Comparison of ENCODE assay signal across 9 cellular contexts in genomic region chr12:79997115-79997805, GRCh38.
DNase-seq lines count a peak whose midpoint lies in the region; ATAC-seq, FAIRE-seq and TF ChIP-seq lines count a peak whose summit lies in the region.
"Had no signal": no experiment of that assay in that cellular context is flagged by ENCODE, and none has a peak within 500 bp of the region (broad histone marks: within the 10 kb centered on the region; RNA-seq: fewer than 3 reads in every experiment).

No MANE protein-coding gene starts in this region.

- H3K27ac ChIP-seq in A673 (ENCODE audit: low read depth, low read length, poor library complexity, severe bottlenecking): no peak overlapping the region

- H3K4me3 ChIP-seq in adipocyte (ENCODE audit: low read length): peak overlapping the region; percentile 51
- H3K4me3 ChIP-seq in A673 (ENCODE audit: low read depth, low read length, poor library complexity, severe bottlenecking): no peak overlapping the region

- H3K4me1 ChIP-seq in adipocyte (ENCODE audit: control insufficient read depth, insufficient read depth, low read length) (peaks cover 18% of the 10 kb centered on the region), A673 (ENCODE audit: insufficient read depth, low read length, poor library complexity, severe bottlenecking) (no peaks in the 10 kb centered on the region)

- intact Hi-C loops in A673 (cut with micrococcal nuclease; ENCODE audit: unreplicated experiment): no loop called here

- DNase-seq in GM12892 (ENCODE audit: insufficient read length) (peak; percentile 15), adipocyte (ENCODE audit: low read depth) (peak; percentile 65), NCI-H2196 treated with DMSO at 0.1 percent for 48 hours (lab: John Stamatoyannopoulos, UW; ENCODE audit: unreplicated experiment) (no peak), A673 (ENCODE audit: low spot score) (no peak)
- no peak for DNase-seq in activated CD8-positive, alpha-beta T cell treated with anti-CD3 and anti-CD28 coated beads, Interleukin-2, amount 10 ng/mL, durations not matched to agents 7 days and 5 days
- no peak for DNase-seq in activated CD8-positive, alpha-beta memory T cell treated with anti-CD3 and anti-CD28 coated beads, Interleukin-2, amount 50 U/mL, for 48 hours
- DNase-seq: activated T-cell treated with anti-CD3 and anti-CD28 coated beads, Interleukin-2, amount 50 U/mL, for 1 hour had no signal

- no peaks in the 10 kb centered on the region for H3K36me3 Mint-ChIP-seq in activated CD8-positive, alpha-beta T cell treated with anti-CD3 and anti-CD28 coated beads, Interleukin-2, amount 10 ng/mL, durations not matched to agents 7 days and 5 days (ENCODE audit: low read depth)

- H3K4me1 Mint-ChIP-seq in activated CD8-positive, alpha-beta T cell treated with anti-CD3 and anti-CD28 coated beads, Interleukin-2, amount 10 ng/mL, durations not matched to agents 7 days and 5 days (ENCODE audit: low read depth): no peaks in the 10 kb centered on the region

- H3K27me3 Mint-ChIP-seq in activated CD8-positive, alpha-beta T cell treated with anti-CD3 and anti-CD28 coated beads, Interleukin-2, amount 10 ng/mL, durations not matched to agents 7 days and 5 days (ENCODE audit: low read depth): peaks cover 2% of the 10 kb centered on the region

- H3K9ac ChIP-seq in adipocyte (ENCODE audit: low read length): peak overlapping the region; percentile 21

- POLR2A ChIA-PET in activated CD8-positive, alpha-beta T cell treated with anti-CD3 and anti-CD28 coated beads, Interleukin-2, amount 10 ng/mL, durations not matched to agents 7 days and 5 days (lab: Charles Lee): no interaction called here
- POLR2A ChIA-PET in A673 (lab: Charles Lee; ENCODE audit: low non-redundant PET): no interaction called here

- peak; percentile 99 for ATAC-seq in GM21390 (IDR thresholded peaks at IDR 0.05; ENCODE audit: unreplicated experiment)
- ATAC-seq in HG03175 (IDR thresholded peaks at IDR 0.05; ENCODE audit: unreplicated experiment): peak; percentile 100
- ATAC-seq in activated CD8-positive, alpha-beta T cell treated with anti-CD3 and anti-CD28 coated beads, Interleukin-2, amount 10 ng/mL, durations not matched to agents 7 days and 5 days: no peak

- no TSS peak for BruUV-seq in A673 (replicated peaks; lab: Mats Ljungman, UMichigan)

- H3K36me3 ChIP-seq in adipocyte (ENCODE audit: control insufficient read depth, insufficient read depth, low read length, severe bottlenecking) (no peaks in the 10 kb centered on the region), A673 (ENCODE audit: insufficient read depth, low read length, poor library complexity, severe bottlenecking) (no peaks in the 10 kb centered on the region)

- TF ChIP-seq POLR2A in GM12892 (IDR thresholded peaks at IDR 0.05; ENCODE audit: low read depth, low read length): no peak

- no peak overlapping the region for H3K4me3 Mint-ChIP-seq in activated CD8-positive, alpha-beta T cell treated with anti-CD3 and anti-CD28 coated beads, Interleukin-2, amount 10 ng/mL, durations not matched to agents 7 days and 5 days

- H3K27me3 ChIP-seq in adipocyte (replicated peaks; ENCODE audit: control insufficient read depth, insufficient read depth, low read length): no peaks in the 10 kb centered on the region
- no peaks in the 10 kb centered on the region for H3K27me3 ChIP-seq in A673 (replicated peaks; ENCODE audit: insufficient read depth, low read depth, low read length, poor library complexity)

- CTCF ChIA-PET in activated CD8-positive, alpha-beta T cell treated with anti-CD3 and anti-CD28 coated beads, Interleukin-2, amount 10 ng/mL, durations not matched to agents 7 days and 5 days (lab: Charles Lee): no interaction called here
- CTCF ChIA-PET in A673 (lab: Charles Lee): no interaction called here

- H3K27ac Mint-ChIP-seq in activated CD8-positive, alpha-beta T cell treated with anti-CD3 and anti-CD28 coated beads, Interleukin-2, amount 10 ng/mL, durations not matched to agents 7 days and 5 days: no peak overlapping the region

- H3K9me3 Mint-ChIP-seq in activated CD8-positive, alpha-beta T cell treated with anti-CD3 and anti-CD28 coated beads, Interleukin-2, amount 10 ng/mL, durations not matched to agents 7 days and 5 days (ENCODE audit: insufficient read depth): no peaks in the 10 kb centered on the region

- no peak for FAIRE-seq in GM12892 (lab: Jason Lieb, UNC)

- H3K9me3 ChIP-seq in adipocyte (ENCODE audit: control insufficient read depth, low read length): no peaks in the 10 kb centered on the region
- H3K9me3 ChIP-seq in A673 (ENCODE audit: low read depth, low read length, poor library complexity, severe bottlenecking): no peaks in the 10 kb centered on the region

- TF ChIP-seq CTCF in A673 (conservative IDR thresholded peaks at IDR 0.05; ENCODE audit: low read depth, low read length): no peak

Comparison
In these comparisons a context has a peak if more than half of its experiments do, and no peak if none do; other contexts are left out.
1. DNase-seq: peak in GM12892 (single experiment) and adipocyte (single experiment); none in activated CD8-positive, alpha-beta T cell treated with anti-CD3 and anti-CD28 coated beads, Interleukin-2, amount 10 ng/mL, durations not matched to agents 7 days and 5 days (single experiment), activated CD8-positive, alpha-beta memory T cell treated with anti-CD3 and anti-CD28 coated beads, Interleukin-2, amount 50 U/mL, for 48 hours (single experiment), NCI-H2196 treated with DMSO at 0.1 percent for 48 hours (single experiment) and A673 (single experiment).